Comparison of ENCODE assay signal across 25 cellular contexts in the genomic region with DNA sequence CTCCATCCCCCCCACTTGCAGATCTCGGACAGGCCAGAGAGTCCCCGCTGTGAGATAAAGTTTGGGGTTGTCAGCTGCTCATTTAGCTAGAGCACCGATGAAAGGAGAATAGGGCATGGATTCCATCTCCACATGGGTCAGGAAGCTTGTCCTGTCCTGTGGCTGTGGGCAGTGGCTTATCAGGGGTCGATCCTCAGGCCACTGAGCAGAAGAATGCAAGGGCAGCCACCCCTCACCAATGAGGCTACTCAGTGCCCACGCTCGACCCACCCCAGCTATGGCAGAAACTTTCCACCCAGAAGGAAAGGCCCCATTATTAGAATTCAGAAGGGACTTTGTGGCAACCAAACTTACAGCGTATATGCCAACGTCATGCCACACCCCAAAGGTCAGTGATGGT.
DNase-seq lines count a peak whose midpoint lies in the region; ATAC-seq, FAIRE-seq and TF ChIP-seq lines count a peak whose summit lies in the region.
"Had no signal": no experiment of that assay in that cellular context is flagged by ENCODE, and none has a peak within 500 bp of the region (broad histone marks: within the 10 kb centered on the region; RNA-seq: fewer than 3 reads in every experiment).

No MANE protein-coding gene starts in this region.

- H3K4me3 Mint-ChIP-seq in memory B cell = peak overlapping the region; percentile 9
- H3K4me3 Mint-ChIP-seq: activated CD8-positive, alpha-beta T cell treated with anti-CD3 and anti-CD28 coated beads for 36 hours; activated naive CD8-positive, alpha-beta T cell treated with anti-CD3 and anti-CD28 coated beads for 36 hours; nephron progenitor cell had no signal

- peak overlapping the region; percentile 94 for H3K27ac Mint-ChIP-seq in memory B cell
- H3K27ac Mint-ChIP-seq: activated naive CD8-positive, alpha-beta T cell treated with anti-CD3 and anti-CD28 coated beads for 36 hours; CD8-positive, alpha-beta memory T cell; immature natural killer cell; nephron progenitor cell had no signal

- peaks cover 87% of the 10 kb centered on the region for H3K27me3 ChIP-seq in BLaER1
- no peaks in the 10 kb centered on the region for H3K27me3 ChIP-seq in DND-41 (ENCODE audit: insufficient read depth, low read length, poor library complexity)
- no peaks in the 10 kb centered on the region for H3K27me3 ChIP-seq in RWPE2 (ENCODE audit: insufficient read depth, poor library complexity, severe bottlenecking)
- H3K27me3 ChIP-seq: hepatocyte, uterus had no signal

- peaks cover 2% of the 10 kb centered on the region for H3K9me3 Mint-ChIP-seq in memory B cell
- H3K9me3 Mint-ChIP-seq: activated naive CD8-positive, alpha-beta T cell treated with anti-CD3 and anti-CD28 coated beads for 36 hours; nephron progenitor cell had no signal

- no peaks in the 10 kb centered on the region for H3K79me2 ChIP-seq in DND-41 (ENCODE audit: insufficient read depth, low read length)
- H3K79me2 ChIP-seq: hepatocyte, parathyroid adenoma had no signal

- H3K27me3 Mint-ChIP-seq in memory B cell = peaks cover 6% of the 10 kb centered on the region

- no peak for DNase-seq in DND-41
- DNase-seq in RWPE2 (ENCODE audit: low spot score) = peak; percentile 37
- DNase-seq in memory B cell (ENCODE audit: low spot score in 2 of 2) = no peak
- DNase-seq in RCC 7860 (ENCODE audit: low spot score) = no peak
- DNase-seq in inferior parietal cortex (ENCODE audit: extremely low spot score) = no peak
- DNase-seq: activated naive CD8-positive, alpha-beta T cell treated with anti-CD3 and anti-CD28 coated beads for 36 hours; activated T-cell treated with anti-CD3 and anti-CD28 coated beads, Interleukin-2, amount 50 U/mL, for 1 hour; effector CD8-positive, alpha-beta T cell; foreskin melanocyte; immature natural killer cell; left ventricle myocardium inferior; NCI-H1092 treated with DMSO at 0.1 percent for 48 hours; NCI-H2029; NCI-H2227 treated with DMSO at 0.1 percent for 48 hours; NCI-H748 treated with DMSO at 0.1 percent for 48 hours; nephron progenitor cell; SHP77 treated with DMSO at 0.1 percent for 48 hours; uterus had no signal

- TF ChIP-seq CTCF in DND-41 (IDR thresholded peaks at IDR 0.05; ENCODE audit: borderline replicate concordance, extremely low read depth, low read length, poor library complexity, severe bottlenecking) = no peak
- no peak for TF ChIP-seq CTCF in RWPE2 (IDR thresholded peaks at IDR 0.05; ENCODE audit: poor library complexity, severe bottlenecking)

- H3K27ac ChIP-seq in BLaER1 (no peak overlapping the region), DND-41 (ENCODE audit: low read length) (peak overlapping the region; percentile 96), RWPE2 (ENCODE audit: poor library complexity, severe bottlenecking) (no peak overlapping the region)
- H3K27ac ChIP-seq: hepatocyte, left ventricle myocardium inferior, parathyroid adenoma, uterus had no signal

- no peak overlapping the region for H2AFZ ChIP-seq in DND-41 (ENCODE audit: low read depth, low read length)
- H2AFZ ChIP-seq: hepatocyte, parathyroid adenoma had no signal

- FAIRE-seq in RCC 7860 (lab: Jason Lieb, UNC) = no peak

- H3K4me3 ChIP-seq in BLaER1 = no peak overlapping the region
- peak overlapping the region in 1 of 2 experiments; percentile 16; a peak in 2 of 4 replicates for H3K4me3 ChIP-seq in DND-41 (ENCODE audit: low read depth in 1 of 2, low read length in 2 of 2)
- no peak overlapping the region for H3K4me3 ChIP-seq in RWPE2 (ENCODE audit: severe bottlenecking)
- H3K4me3 ChIP-seq: hepatocyte, left ventricle myocardium inferior, uterus had no signal

- no peaks in the 10 kb centered on the region for H3K36me3 ChIP-seq in BLaER1
- no peaks in the 10 kb centered on the region for H3K36me3 ChIP-seq in DND-41 (ENCODE audit: insufficient read depth, low read length)
- H3K36me3 ChIP-seq in RWPE2 (ENCODE audit: low read depth) = no peaks in the 10 kb centered on the region
- H3K36me3 ChIP-seq: left ventricle myocardium inferior, uterus had no signal

- H3K9me3 ChIP-seq in BLaER1 (peaks cover 9% of the 10 kb centered on the region; the same call in 1 of the 2 replicates), DND-41 (ENCODE audit: insufficient read depth, low read length, severe bottlenecking) (peaks cover 22% of the 10 kb centered on the region), RWPE2 (ENCODE audit: severe bottlenecking) (no peaks in the 10 kb centered on the region)
- H3K9me3 ChIP-seq: left ventricle myocardium inferior, uterus had no signal

- H3K4me2 ChIP-seq in BLaER1 (peak overlapping the region; percentile 91), DND-41 (ENCODE audit: insufficient read depth, low read length) (peak overlapping the region; percentile 55)
- H3K4me2 ChIP-seq: hepatocyte had no signal

- H4K20me1 ChIP-seq in BLaER1 (peaks cover 53% of the 10 kb centered on the region), DND-41 (ENCODE audit: insufficient read depth, low read length) (no peaks in the 10 kb centered on the region)

- H3K4me1 ChIP-seq in BLaER1 (peaks cover 45% of the 10 kb centered on the region), DND-41 (ENCODE audit: insufficient read depth, low read length) (peaks cover 81% of the 10 kb centered on the region), RWPE2 (ENCODE audit: insufficient read depth, poor library complexity, severe bottlenecking) (peaks cover 9% of the 10 kb centered on the region)
- H3K4me1 ChIP-seq: uterus had no signal

- peaks cover 41% of the 10 kb centered on the region for H3K4me1 Mint-ChIP-seq in memory B cell

- peaks cover 2% of the 10 kb centered on the region for H3K36me3 Mint-ChIP-seq in memory B cell
- H3K36me3 Mint-ChIP-seq: CD8-positive, alpha-beta memory T cell; immature natural killer cell had no signal

- ATAC-seq in DND-41 (ENCODE audit: insufficient read depth, low read depth) (no peak), RWPE2 (ENCODE audit: low read depth) (no peak), memory B cell (ENCODE audit: low read depth) (no peak), HG03521 (IDR thresholded peaks at IDR 0.05; ENCODE audit: unreplicated experiment) (no peak)
- ATAC-seq: sciatic nerve had no signal

- no peak overlapping the region for H3K9ac ChIP-seq in BLaER1
- H3K9ac ChIP-seq in DND-41 (ENCODE audit: low read depth, low read length) = peak overlapping the region; percentile 44; the same call in 1 of the 2 replicates
- H3K9ac ChIP-seq: parathyroid adenoma had no signal
